ENCODE assay signal across 9 cellular contexts in the genomic region with DNA sequence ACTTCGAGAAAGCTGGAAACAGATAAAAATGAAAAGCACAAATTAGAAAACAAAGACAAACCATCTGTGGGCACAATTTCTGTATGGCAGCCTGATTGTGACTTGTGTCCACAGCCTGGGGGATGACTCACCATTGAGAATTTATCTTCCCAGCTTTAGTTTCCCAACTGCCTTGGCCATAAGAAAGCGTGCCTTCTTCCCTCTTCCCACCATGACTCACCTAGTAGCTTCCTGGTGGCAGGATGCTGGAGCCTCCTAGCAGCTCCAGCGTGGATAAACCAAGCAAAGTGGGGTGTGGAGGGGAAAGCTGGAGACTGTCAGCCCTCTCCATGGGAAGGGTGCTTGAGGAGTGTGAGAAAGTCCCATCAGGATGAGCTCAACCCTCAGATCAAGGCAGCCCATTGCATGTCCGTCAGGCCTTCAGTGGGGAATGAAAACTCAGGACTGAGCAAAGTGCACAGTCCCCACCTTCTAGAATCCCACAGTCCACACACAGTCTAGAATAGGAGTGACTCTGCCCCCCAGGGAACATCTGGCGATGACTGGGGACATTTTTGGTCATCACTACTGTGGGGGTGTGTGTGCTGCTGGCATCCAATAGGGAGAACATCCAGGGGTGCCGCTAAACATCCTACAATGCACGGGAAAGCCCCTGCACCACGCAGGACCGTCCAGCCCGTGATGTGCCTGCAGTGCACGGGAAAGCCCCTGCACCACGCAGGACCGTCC. TPM values are rescaled to one million over a fixed set of nuclear protein-coding genes. Genes with fewer than 3 reads are reported as not detected.
DNase-seq lines count a peak whose midpoint lies in the region; ATAC-seq and TF ChIP-seq lines count a peak whose summit lies in the region.
"Had no signal": no experiment of that assay in that cellular context is flagged by ENCODE, and none has a peak within 500 bp of the region (broad histone marks: within the 10 kb centered on the region; RNA-seq: fewer than 3 reads in every experiment).

No MANE protein-coding gene starts in this region.

- no peaks in the 10 kb centered on the region for H3K9me3 Mint-ChIP-seq in activated CD8-positive, alpha-beta T cell treated with anti-CD3 and anti-CD28 coated beads, Interleukin-2, amount 10 ng/mL, durations not matched to agents 7 days and 5 days (ENCODE audit: insufficient read depth)
- peaks cover 4% of the 10 kb centered on the region for H3K9me3 Mint-ChIP-seq in glutamatergic neuron (ENCODE audit: unreplicated experiment)

- H3K9me3 ChIP-seq in esophagus muscularis mucosa: no peaks in the 10 kb centered on the region

- POLR2A ChIA-PET in activated CD8-positive, alpha-beta T cell treated with anti-CD3 and anti-CD28 coated beads, Interleukin-2, amount 10 ng/mL, durations not matched to agents 7 days and 5 days (lab: Charles Lee): no interaction called here

- H3K4me3 ChIP-seq in esophagus muscularis mucosa: no peak overlapping the region

- no peak for TF ChIP-seq POLR2A in esophagus muscularis mucosa (IDR thresholded peaks at IDR 0.05; ENCODE audit: low read depth)

- H3K4me1 ChIP-seq in esophagus muscularis mucosa: peaks cover 11 to 17% (median 17%) of the 10 kb centered on the region in 4 donors

- DNase-seq in GM04503 (ENCODE audit: low read depth) (peak; percentile 84), RKO (ENCODE audit: low spot score) (peak; percentile 76), esophagus muscularis mucosa (ENCODE audit: extremely low spot score) (peak; percentile 57), sciatic nerve (ENCODE audit: low spot score) (no peak), retina (no peak), pons (ENCODE audit: low spot score) (no peak), glutamatergic neuron (no peak)
- DNase-seq in activated CD8-positive, alpha-beta T cell treated with anti-CD3 and anti-CD28 coated beads, Interleukin-2, amount 10 ng/mL, durations not matched to agents 7 days and 5 days: no peak
- DNase-seq: NCI-H1048 had no signal

- peak; percentile 51 for ATAC-seq in sciatic nerve
- ATAC-seq in activated CD8-positive, alpha-beta T cell treated with anti-CD3 and anti-CD28 coated beads, Interleukin-2, amount 10 ng/mL, durations not matched to agents 7 days and 5 days: no peak

- TF ChIP-seq CTCF in esophagus muscularis mucosa (IDR thresholded peaks at IDR 0.05): no peak
- TF ChIP-seq CTCF in glutamatergic neuron (IDR thresholded peaks at IDR 0.05; ENCODE audit: partially characterized antibody, unreplicated experiment): no peak

- WGBS in esophagus muscularis mucosa: 75% methylated on average over 13 of the region's 13 CpGs

- CTCF ChIA-PET in activated CD8-positive, alpha-beta T cell treated with anti-CD3 and anti-CD28 coated beads, Interleukin-2, amount 10 ng/mL, durations not matched to agents 7 days and 5 days (lab: Charles Lee): no interaction called here

- H3K4me1 Mint-ChIP-seq in activated CD8-positive, alpha-beta T cell treated with anti-CD3 and anti-CD28 coated beads, Interleukin-2, amount 10 ng/mL, durations not matched to agents 7 days and 5 days (ENCODE audit: low read depth): no peaks in the 10 kb centered on the region
- H3K4me1 Mint-ChIP-seq in glutamatergic neuron (ENCODE audit: low read depth, unreplicated experiment): no peaks in the 10 kb centered on the region

- intact Hi-C loops in esophagus muscularis mucosa (cut with DNase I): no loop called here
- intact Hi-C loops in sciatic nerve (cut with DNase I): no loop called here

- H3K36me3 Mint-ChIP-seq in activated CD8-positive, alpha-beta T cell treated with anti-CD3 and anti-CD28 coated beads, Interleukin-2, amount 10 ng/mL, durations not matched to agents 7 days and 5 days (ENCODE audit: low read depth): no peaks in the 10 kb centered on the region
- peaks cover 4% of the 10 kb centered on the region for H3K36me3 Mint-ChIP-seq in glutamatergic neuron (ENCODE audit: unreplicated experiment)

- H3K4me3 Mint-ChIP-seq in activated CD8-positive, alpha-beta T cell treated with anti-CD3 and anti-CD28 coated beads, Interleukin-2, amount 10 ng/mL, durations not matched to agents 7 days and 5 days: no peak overlapping the region
- H3K4me3 Mint-ChIP-seq in glutamatergic neuron (ENCODE audit: unreplicated experiment): no peak overlapping the region

- peaks cover 0 to 13% (median 0%) of the 10 kb centered on the region in 4 donors for H3K27me3 ChIP-seq in esophagus muscularis mucosa

- no peak overlapping the region for H3K27ac ChIP-seq in esophagus muscularis mucosa (replicated peaks in 1 of 4)

- peaks cover 5% of the 10 kb centered on the region for H3K27me3 Mint-ChIP-seq in activated CD8-positive, alpha-beta T cell treated with anti-CD3 and anti-CD28 coated beads, Interleukin-2, amount 10 ng/mL, durations not matched to agents 7 days and 5 days (ENCODE audit: low read depth)
- peaks cover 3% of the 10 kb centered on the region for H3K27me3 Mint-ChIP-seq in glutamatergic neuron (ENCODE audit: unreplicated experiment)

- H3K36me3 ChIP-seq in esophagus muscularis mucosa: no peaks in the 10 kb centered on the region

- H3K27ac Mint-ChIP-seq in activated CD8-positive, alpha-beta T cell treated with anti-CD3 and anti-CD28 coated beads, Interleukin-2, amount 10 ng/mL, durations not matched to agents 7 days and 5 days: no peak overlapping the region
- no peak overlapping the region for H3K27ac Mint-ChIP-seq in glutamatergic neuron (ENCODE audit: unreplicated experiment)

- TF ChIP-seq EP300 in esophagus muscularis mucosa (IDR thresholded peaks at IDR 0.05): no peak

RNA-seq across cellular contexts. Expression of a gene that starts 21.0 kb away (rescaled TPM):
- not detected for total RNA-seq in esophagus muscularis mucosa
- not detected for total RNA-seq in sciatic nerve
- not detected for total RNA-seq in activated CD8-positive, alpha-beta T cell treated with anti-CD3 and anti-CD28 coated beads, Interleukin-2, amount 10 ng/mL, durations not matched to agents 7 days and 5 days
- not detected for total RNA-seq in glutamatergic neuron (ENCODE audit: unreplicated experiment)

RNA-seq across cellular contexts. Expression of a gene that starts 22.4 kb away (rescaled TPM):
- total RNA-seq in esophagus muscularis mucosa: not detected
- not detected for total RNA-seq in sciatic nerve
- not detected for total RNA-seq in activated CD8-positive, alpha-beta T cell treated with anti-CD3 and anti-CD28 coated beads, Interleukin-2, amount 10 ng/mL, durations not matched to agents 7 days and 5 days
- total RNA-seq in glutamatergic neuron (ENCODE audit: unreplicated experiment): not detected

RNA-seq across cellular contexts. Expression of a gene that starts 42.9 kb away (rescaled TPM):
- total RNA-seq in esophagus muscularis mucosa (10 to 100 TPM in 1 of 4 donors, 1 to 10 TPM in 3; 1.7 to 20.2 (median 2.2) TPM), sciatic nerve (28.5 TPM), glutamatergic neuron (ENCODE audit: unreplicated experiment) (not detected)
- total RNA-seq in activated CD8-positive, alpha-beta T cell treated with anti-CD3 and anti-CD28 coated beads, Interleukin-2, amount 10 ng/mL, durations not matched to agents 7 days and 5 days: not detected

RNA-seq across cellular contexts. Expression of a gene that starts 52.4 kb away (rescaled TPM):
- total RNA-seq in esophagus muscularis mucosa: not detected
- not detected for total RNA-seq in sciatic nerve
- total RNA-seq in activated CD8-positive, alpha-beta T cell treated with anti-CD3 and anti-CD28 coated beads, Interleukin-2, amount 10 ng/mL, durations not matched to agents 7 days and 5 days: not detected
- not detected for total RNA-seq in glutamatergic neuron (ENCODE audit: unreplicated experiment)

Comparison
In these comparisons a context has a peak if more than half of its experiments do, and no peak if none do; other contexts are left out.
1. DNase-seq: peak in GM04503 (single experiment), RKO (single experiment) and esophagus muscularis mucosa (single experiment); none in sciatic nerve (single experiment), activated CD8-positive, alpha-beta T cell treated with anti-CD3 and anti-CD28 coated beads, Interleukin-2, amount 10 ng/mL, durations not matched to agents 7 days and 5 days (single experiment), retina (single experiment), pons (single experiment) and glutamatergic neuron (single experiment).